16 cellular contexts compared by ENCODE assay signal in the genomic region with DNA sequence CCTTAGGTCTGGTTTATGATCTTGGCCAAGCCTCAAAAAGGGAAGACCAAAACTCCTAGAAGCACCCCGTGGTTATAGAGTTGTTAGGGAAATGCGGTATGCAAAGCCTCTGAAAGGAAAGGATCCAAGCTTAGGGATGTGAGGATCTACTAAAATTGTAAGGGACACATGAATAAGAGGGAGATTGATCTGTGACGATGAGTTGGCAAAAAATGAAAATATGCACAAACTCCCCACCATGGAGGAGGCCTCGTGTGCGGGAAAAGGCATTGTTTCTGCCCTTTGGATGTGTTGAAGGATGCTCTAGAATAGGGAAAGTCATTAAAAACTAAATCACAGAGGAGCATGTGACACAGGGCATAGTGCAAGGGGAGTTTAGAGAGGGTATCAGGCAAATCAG.
DNase-seq lines count a peak whose midpoint lies in the region; ATAC-seq, FAIRE-seq and TF ChIP-seq lines count a peak whose summit lies in the region.
"Had no signal": no experiment of that assay in that cellular context is flagged by ENCODE, and none has a peak within 500 bp of the region (broad histone marks: within the 10 kb centered on the region; RNA-seq: fewer than 3 reads in every experiment).

No MANE protein-coding gene starts in this region.

- H3K9me3 Mint-ChIP-seq in activated naive CD4-positive, alpha-beta T cell treated with anti-CD3 and anti-CD28 coated beads, Interleukin-2, amount 10 ng/mL, durations not matched to agents 7 days and 5 days, result no peaks in the 10 kb centered on the region
- no peaks in the 10 kb centered on the region for H3K9me3 Mint-ChIP-seq in activated naive CD4-positive, alpha-beta T cell treated with anti-CD3 and anti-CD28 coated beads, Interleukin-2, amount 50 U/mL, for 72 hours
- H3K9me3 Mint-ChIP-seq in CD8-positive, alpha-beta T cell, result no peaks in the 10 kb centered on the region
- no peaks in the 10 kb centered on the region for H3K9me3 Mint-ChIP-seq in activated T-helper 17 cell treated with anti-CD3 and anti-CD28 coated beads, Interleukin-2, amount 50 U/mL, for 72 hours
- no peaks in the 10 kb centered on the region for H3K9me3 Mint-ChIP-seq in naive thymus-derived CD4-positive, alpha-beta T cell

- peaks cover 43% of the 10 kb centered on the region for H3K4me1 ChIP-seq in CD8-positive, alpha-beta T cell (ENCODE audit: insufficient read depth, low read length)
- peaks cover 38 to 42% of the 10 kb centered on the region in 2 donors for H3K4me1 ChIP-seq in naive thymus-derived CD4-positive, alpha-beta T cell (ENCODE audit: control insufficient read depth in 2 of 2, insufficient read depth in 2 of 2, low read length in 2 of 2)
- peaks cover 0 to 17% (median 8%) of the 10 kb centered on the region in 4 donors for H3K4me1 ChIP-seq in stomach
- H3K4me1 ChIP-seq: BE2C had no signal

- CTCF ChIA-PET in activated naive CD4-positive, alpha-beta T cell treated with anti-CD3 and anti-CD28 coated beads, Interleukin-2, amount 10 ng/mL, durations not matched to agents 7 days and 5 days (lab: Charles Lee), result interaction anchor here (1.3 kb wide), 1 partner anchor 173 kb away, joined by 3 read pairs; no protein-coding TSS in a partner anchor
- CTCF ChIA-PET in CD8-positive, alpha-beta T cell (lab: Charles Lee), result interaction anchor here (0.9 to 8.9 kb wide), 2 partner anchors 9 to 174 kb away, joined by 3 to 132 read pairs; no protein-coding TSS in a partner anchor
- CTCF ChIA-PET in naive thymus-derived CD4-positive, alpha-beta T cell (lab: Charles Lee), result interaction anchor here (1.0 to 6.2 kb wide), 5 partner anchors 15 to 182 kb away, joined by 3 to 100 read pairs (median 35); no protein-coding TSS in a partner anchor

- no peaks in the 10 kb centered on the region for H3K27me3 Mint-ChIP-seq in activated naive CD4-positive, alpha-beta T cell treated with anti-CD3 and anti-CD28 coated beads, Interleukin-2, amount 10 ng/mL, durations not matched to agents 7 days and 5 days
- H3K27me3 Mint-ChIP-seq in CD8-positive, alpha-beta T cell (ENCODE audit: low read depth), result no peaks in the 10 kb centered on the region
- H3K27me3 Mint-ChIP-seq in activated T-helper 17 cell treated with anti-CD3 and anti-CD28 coated beads, Interleukin-2, amount 50 U/mL, for 72 hours, result no peaks in the 10 kb centered on the region
- no peaks in the 10 kb centered on the region for H3K27me3 Mint-ChIP-seq in naive thymus-derived CD4-positive, alpha-beta T cell

- intact Hi-C loops in CD8-positive, alpha-beta T cell (cut with DNase I, micrococcal nuclease), result loop anchor here (2.0 to 5.0 kb wide), 4 partner anchors 37 to 174 kb away; partner anchors contain the start of gene UBL3 (in 1 of the 2)
- intact Hi-C loops in naive thymus-derived CD4-positive, alpha-beta T cell (cut with micrococcal nuclease), result loop anchor here (5.0 to 10.0 kb wide), 5 partner anchors 33 to 528 kb away; partner anchors contain the start of genes HMGB1 (in 1 of the 2) and SLC7A1 (in 1 of the 2)
- intact Hi-C loops in stomach (cut with DNase I; ENCODE audit: low total_unique reads), result no loop called here

- H3K36me3 ChIP-seq in CD8-positive, alpha-beta T cell (ENCODE audit: insufficient read depth, low read length), result no peaks in the 10 kb centered on the region
- no peaks in the 10 kb centered on the region for H3K36me3 ChIP-seq in naive thymus-derived CD4-positive, alpha-beta T cell (ENCODE audit: control insufficient read depth in 2 of 3, insufficient read depth in 3 of 3, low read length in 3 of 3)
- H3K36me3 ChIP-seq in stomach, result no peaks in the 10 kb centered on the region
- H3K36me3 ChIP-seq: BE2C had no signal

- no peaks in the 10 kb centered on the region for H3K27me3 ChIP-seq in CD8-positive, alpha-beta T cell (ENCODE audit: insufficient read depth, low read length)
- H3K27me3 ChIP-seq in naive thymus-derived CD4-positive, alpha-beta T cell (ENCODE audit: control insufficient read depth in 2 of 2, insufficient read depth in 2 of 2, low read length in 2 of 2), result no peaks in the 10 kb centered on the region
- no peaks in the 10 kb centered on the region for H3K27me3 ChIP-seq in stomach
- H3K27me3 ChIP-seq: BE2C had no signal

- H3K27ac ChIP-seq in CD8-positive, alpha-beta T cell (ENCODE audit: low read depth, low read length), result no peak overlapping the region
- no peak overlapping the region for H3K27ac ChIP-seq in naive thymus-derived CD4-positive, alpha-beta T cell (ENCODE audit: low read depth, low read length)
- H3K27ac ChIP-seq in stomach, result no peak overlapping the region
- H3K27ac ChIP-seq: C4-2B, HL-60 had no signal

- no peak for TF ChIP-seq CTCF in CD8-positive, alpha-beta T cell (IDR thresholded peaks at IDR 0.05)
- no peak for TF ChIP-seq CTCF in stomach (IDR thresholded peaks at IDR 0.05)

- H3K27ac Mint-ChIP-seq in activated naive CD4-positive, alpha-beta T cell treated with anti-CD3 and anti-CD28 coated beads, Interleukin-2, amount 10 ng/mL, durations not matched to agents 7 days and 5 days, result peak overlapping the region; percentile 15
- H3K27ac Mint-ChIP-seq in activated naive CD4-positive, alpha-beta T cell treated with anti-CD3 and anti-CD28 coated beads, Interleukin-2, amount 50 U/mL, for 72 hours, result no peak overlapping the region
- H3K27ac Mint-ChIP-seq in CD8-positive, alpha-beta T cell, result peak overlapping the region; percentile 24
- H3K27ac Mint-ChIP-seq in activated T-helper 17 cell treated with anti-CD3 and anti-CD28 coated beads, Interleukin-2, amount 50 U/mL, for 72 hours, result peak overlapping the region; percentile 25
- peak overlapping the region in 5 of 9 donors; percentile 12 to 74 (median 58) for H3K27ac Mint-ChIP-seq in naive thymus-derived CD4-positive, alpha-beta T cell

- no peak for TF ChIP-seq EP300 in stomach (IDR thresholded peaks at IDR 0.05)

- H3K4me3 ChIP-seq in CD8-positive, alpha-beta T cell (ENCODE audit: low read depth, low read length), result no peak overlapping the region
- H3K4me3 ChIP-seq in naive thymus-derived CD4-positive, alpha-beta T cell (ENCODE audit: low read length), result no peak overlapping the region
- no peak overlapping the region for H3K4me3 ChIP-seq in stomach

- WGBS in stomach, 5 donors, result 72 to 94% (median 82%) methylated on average over 5 of the region's 5 CpGs

- no peak for ATAC-seq in activated naive CD4-positive, alpha-beta T cell treated with anti-CD3 and anti-CD28 coated beads, Interleukin-2, amount 50 U/mL, for 72 hours
- ATAC-seq in CD8-positive, alpha-beta T cell, result no peak
- ATAC-seq in activated T-helper 17 cell treated with anti-CD3 and anti-CD28 coated beads, Interleukin-2, amount 50 U/mL, for 72 hours (replicated peaks), result no peak
- ATAC-seq in naive thymus-derived CD4-positive, alpha-beta T cell, result no peak

- H3K36me3 Mint-ChIP-seq in activated naive CD4-positive, alpha-beta T cell treated with anti-CD3 and anti-CD28 coated beads, Interleukin-2, amount 10 ng/mL, durations not matched to agents 7 days and 5 days, result peaks cover 15% of the 10 kb centered on the region
- H3K36me3 Mint-ChIP-seq in activated naive CD4-positive, alpha-beta T cell treated with anti-CD3 and anti-CD28 coated beads, Interleukin-2, amount 50 U/mL, for 72 hours, result no peaks in the 10 kb centered on the region
- no peaks in the 10 kb centered on the region for H3K36me3 Mint-ChIP-seq in CD8-positive, alpha-beta T cell
- no peaks in the 10 kb centered on the region for H3K36me3 Mint-ChIP-seq in activated T-helper 17 cell treated with anti-CD3 and anti-CD28 coated beads, Interleukin-2, amount 50 U/mL, for 72 hours (ENCODE audit: low read depth)
- H3K36me3 Mint-ChIP-seq in naive thymus-derived CD4-positive, alpha-beta T cell, result peaks cover 0 to 12% (median 5%) of the 10 kb centered on the region in 5 donors

- H3K4me1 Mint-ChIP-seq in activated naive CD4-positive, alpha-beta T cell treated with anti-CD3 and anti-CD28 coated beads, Interleukin-2, amount 10 ng/mL, durations not matched to agents 7 days and 5 days, result peaks cover 53% of the 10 kb centered on the region
- peaks cover 51% of the 10 kb centered on the region for H3K4me1 Mint-ChIP-seq in CD8-positive, alpha-beta T cell (ENCODE audit: low read depth)
- H3K4me1 Mint-ChIP-seq in activated T-helper 17 cell treated with anti-CD3 and anti-CD28 coated beads, Interleukin-2, amount 50 U/mL, for 72 hours, result peaks cover 38% of the 10 kb centered on the region
- H3K4me1 Mint-ChIP-seq in naive thymus-derived CD4-positive, alpha-beta T cell, result peaks cover 34 to 67% (median 50%) of the 10 kb centered on the region in 7 donors

- no peak for FAIRE-seq in GM12892 (lab: Jason Lieb, UNC)
- FAIRE-seq: GM19239, H54 had no signal

- POLR2A ChIA-PET in CD8-positive, alpha-beta T cell (lab: Charles Lee), result interaction anchor here (1.8 kb wide), 1 partner anchor 11 kb away, joined by 5 read pairs; no protein-coding TSS in a partner anchor
- POLR2A ChIA-PET in naive thymus-derived CD4-positive, alpha-beta T cell (lab: Charles Lee), result interaction anchor here (4.9 to 6.3 kb wide), 3 partner anchors 15 to 174 kb away, joined by 44 to 114 read pairs (median 64); partner anchors contain the start of gene UBL3

- no peak for DNase-seq in activated naive CD4-positive, alpha-beta T cell treated with anti-CD3 and anti-CD28 coated beads, Interleukin-2, amount 10 ng/mL, durations not matched to agents 7 days and 5 days
- DNase-seq in activated naive CD4-positive, alpha-beta T cell treated with anti-CD3 and anti-CD28 coated beads, Interleukin-2, amount 50 U/mL, for 72 hours (ENCODE audit: low spot score in 2 of 2), result no peak
- DNase-seq in CD8-positive, alpha-beta T cell, result no peak
- no peak for DNase-seq in naive thymus-derived CD4-positive, alpha-beta T cell
- DNase-seq in GM12892 (ENCODE audit: insufficient read length) (no peak), NCI-H526 treated with DMSO at 0.1 percent for 48 hours (lab: John Stamatoyannopoulos, UW) (no peak), stomach (no peak)
- DNase-seq: BE2C, DND-41, GDM1, KBM-7 had no signal

- no peak overlapping the region for H3K4me3 Mint-ChIP-seq in activated naive CD4-positive, alpha-beta T cell treated with anti-CD3 and anti-CD28 coated beads, Interleukin-2, amount 10 ng/mL, durations not matched to agents 7 days and 5 days
- no peak overlapping the region for H3K4me3 Mint-ChIP-seq in CD8-positive, alpha-beta T cell
- no peak overlapping the region for H3K4me3 Mint-ChIP-seq in activated T-helper 17 cell treated with anti-CD3 and anti-CD28 coated beads, Interleukin-2, amount 50 U/mL, for 72 hours
- H3K4me3 Mint-ChIP-seq in naive thymus-derived CD4-positive, alpha-beta T cell, result no peak overlapping the region

- no peak for TF ChIP-seq POLR2A in GM12892 (IDR thresholded peaks at IDR 0.05; ENCODE audit: low read depth, low read length)
- TF ChIP-seq POLR2A in stomach (IDR thresholded peaks at IDR 0.05), result no peak

- no peaks in the 10 kb centered on the region for H3K9me3 ChIP-seq in CD8-positive, alpha-beta T cell (ENCODE audit: low read length)
- H3K9me3 ChIP-seq in naive thymus-derived CD4-positive, alpha-beta T cell (ENCODE audit: control insufficient read depth in 2 of 3, low read length in 3 of 3), result no peaks in the 10 kb centered on the region
- no peaks in the 10 kb centered on the region for H3K9me3 ChIP-seq in stomach
- H3K9me3 ChIP-seq: BE2C had no signal

Comparison
In these comparisons a context has a peak if more than half of its experiments do, and no peak if none do; other contexts are left out.
1. H3K27ac Mint-ChIP-seq: peak in activated naive CD4-positive, alpha-beta T cell treated with anti-CD3 and anti-CD28 coated beads, Interleukin-2, amount 10 ng/mL, durations not matched to agents 7 days and 5 days (single experiment), CD8-positive, alpha-beta T cell (single experiment), activated T-helper 17 cell treated with anti-CD3 and anti-CD28 coated beads, Interleukin-2, amount 50 U/mL, for 72 hours (single experiment) and naive thymus-derived CD4-positive, alpha-beta T cell (5 of 9); none in activated naive CD4-positive, alpha-beta T cell treated with anti-CD3 and anti-CD28 coated beads, Interleukin-2, amount 50 U/mL, for 72 hours (0 of 2).